In the genomic region with DNA sequence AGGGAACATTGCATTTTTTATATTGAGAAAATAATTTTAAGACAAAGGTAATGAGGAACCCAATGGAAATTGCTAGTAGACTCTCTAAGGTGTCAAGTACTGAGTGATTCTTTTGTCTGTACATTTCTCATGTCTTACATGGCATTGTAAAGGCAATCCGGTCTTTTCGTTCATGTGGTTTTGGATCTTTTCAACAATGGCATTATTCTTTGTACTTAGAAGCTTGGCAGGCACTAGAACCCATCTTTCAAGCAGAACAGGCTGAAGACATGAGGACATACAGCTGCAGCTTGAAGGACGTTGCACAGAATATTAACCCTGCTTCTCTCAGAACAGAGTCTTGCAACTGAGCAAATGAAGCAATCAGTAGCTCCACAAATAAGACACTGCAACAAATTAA, we compare ENCODE assay signal across 29 cellular contexts.
"Had no signal": no experiment of that assay in that cellular context is flagged by ENCODE, and none has a peak within 500 bp of the region (broad histone marks: within the 10 kb centered on the region; RNA-seq: fewer than 3 reads in every experiment).

No MANE protein-coding gene starts in this region.

- H3K4me1 ChIP-seq: adrenal gland, body of pancreas, esophagus squamous epithelium had no signal

- H3K27me3 ChIP-seq: adrenal gland, body of pancreas had no signal

- DNase-seq: activated B cell treated with CpG ODN at 0.5 μM for 24 hours; activated CD4-positive, alpha-beta T cell treated with anti-CD3 and anti-CD28 coated beads for 48 hours; activated CD4-positive, alpha-beta T cell treated with anti-CD3 and anti-CD28 coated beads, Interleukin-2, amount 50 U/mL, for 1 hour; activated CD4-positive, alpha-beta T cell treated with anti-CD3 and anti-CD28 coated beads, Interleukin-2, amount 50 U/mL, for 48 hours; activated CD8-positive, alpha-beta memory T cell treated with anti-CD3 and anti-CD28 coated beads for 24 hours; activated CD8-positive, alpha-beta T cell treated with anti-CD3 and anti-CD28 coated beads for 36 hours; activated effector memory CD4-positive, alpha-beta T cell treated with Interleukin-2 at 50 U/mL for 16 hours; activated gamma-delta T cell treated with Interleukin-2 at 50 U/mL for 16 hours; activated naive CD4-positive, alpha-beta T cell treated with Interleukin-2 at 50 U/mL for 16 hours; activated naive CD8-positive, alpha-beta T cell treated with anti-CD3 and anti-CD28 coated beads for 36 hours; activated naive CD8-positive, alpha-beta T cell treated with anti-CD3 and anti-CD28 coated beads, Interleukin-2, amount 50 U/mL, for 24 hours; activated T-cell treated with anti-CD3 and anti-CD28 coated beads, Interleukin-2, amount 50 U/mL, for 4 hours; adrenal gland; aorta; body of pancreas; cortex of kidney; dermis blood vessel endothelial cell; effector CD4-positive, alpha-beta T cell; effector memory CD8-positive, alpha-beta T cell; esophagus squamous epithelium; foreskin melanocyte; glutamatergic neuron; T-helper 1 cell; T-helper 17 cell; T1000; WERI-Rb-1 had no signal

- H3K27ac ChIP-seq: adrenal gland, body of pancreas, epithelial cell of prostate, esophagus squamous epithelium, WERI-Rb-1 had no signal

- H3K9me3 ChIP-seq: adrenal gland, body of pancreas, esophagus squamous epithelium had no signal

- H3K4me3 ChIP-seq: adrenal gland, body of pancreas, esophagus squamous epithelium had no signal

- H3K36me3 ChIP-seq: adrenal gland, esophagus squamous epithelium, WERI-Rb-1 had no signal

- ATAC-seq: activated CD4-positive, CD25-positive, alpha-beta regulatory T cell treated with anti-CD3 and anti-CD28 coated beads, Interleukin-2, amount 50 U/mL, for 24 hours; activated CD8-positive, alpha-beta T cell treated with anti-CD3 and anti-CD28 coated beads for 36 hours; activated naive CD8-positive, alpha-beta T cell treated with anti-CD3 and anti-CD28 coated beads, Interleukin-2, amount 50 U/mL, for 24 hours; activated T-cell treated with anti-CD3 and anti-CD28 coated beads, Interleukin-2, amount 50 U/mL, for 4 hours; activated T-helper 17 cell treated with anti-CD3 and anti-CD28 coated beads, Interleukin-2, amount 50 U/mL, for 72 hours; body of pancreas; effector memory CD8-positive, alpha-beta T cell; T-helper 17 cell had no signal
